In genomic region chr7:38281211-38281610, GRCh38 we compare ENCODE assay signal across 17 cellular contexts.
A peak's percentile ranks its signal among the peaks of the same experiment; 100 is the strongest.
DNase-seq lines count a peak whose midpoint lies in the region; ATAC-seq and TF ChIP-seq lines count a peak whose summit lies in the region.
"Had no signal": no experiment of that assay in that cellular context is flagged by ENCODE, and none has a peak within 500 bp of the region (broad histone marks: within the 10 kb centered on the region; RNA-seq: fewer than 3 reads in every experiment).

No MANE protein-coding gene starts in this region.

- TF ChIP-seq POLR2A in thyroid gland (IDR thresholded peaks at IDR 0.05): no peak

- H3K36me3 Mint-ChIP-seq in natural killer cell: peaks cover 3% of the 10 kb centered on the region
- H3K36me3 Mint-ChIP-seq: CD4-positive, alpha-beta memory T cell had no signal

- no peaks in the 10 kb centered on the region for H3K27me3 Mint-ChIP-seq in natural killer cell (ENCODE audit: low read depth in 2 of 2)
- H3K27me3 Mint-ChIP-seq: CD4-positive, alpha-beta memory T cell had no signal

- H3K4me1 ChIP-seq in thyroid gland: peaks cover 11 to 14% of the 10 kb centered on the region in 2 donors

- H3K27ac ChIP-seq in HL-60 (replicated peaks): peak overlapping the region; percentile 38; the same call in 1 of the 2 replicates
- peak overlapping the region; percentile 85 for H3K27ac ChIP-seq in VCaP
- H3K27ac ChIP-seq in thyroid gland: peak overlapping the region in 2 of 3 donors; percentile 26 to 53

- no peaks in the 10 kb centered on the region for H3K9me3 ChIP-seq in thyroid gland

- H3K4me1 Mint-ChIP-seq in natural killer cell: peaks cover 86 to 90% of the 10 kb centered on the region in 2 donors
- H3K4me1 Mint-ChIP-seq: CD4-positive, alpha-beta memory T cell had no signal

- H3K36me3 ChIP-seq in thyroid gland: no peaks in the 10 kb centered on the region

- no peaks in the 10 kb centered on the region for H3K9me3 Mint-ChIP-seq in natural killer cell
- H3K9me3 Mint-ChIP-seq: CD4-positive, alpha-beta memory T cell had no signal

- H3K27me3 ChIP-seq in HL-60 (ENCODE audit: insufficient read depth, poor library complexity, severe bottlenecking): no peaks in the 10 kb centered on the region
- no peaks in the 10 kb centered on the region for H3K27me3 ChIP-seq in thyroid gland

- no peak overlapping the region for H3K4me3 ChIP-seq in HL-60 (replicated peaks; ENCODE audit: insufficient read depth, low read length)
- H3K4me3 ChIP-seq in thyroid gland (replicated peaks in 1 of 3): no peak overlapping the region

- no peak for DNase-seq in HL-60 (ENCODE audit: low read depth in 1 of 2, low spot score in 1 of 2)
- no peak for DNase-seq in natural killer cell
- peak; percentile 77 to 85 for DNase-seq in thyroid gland
- no peak for DNase-seq in activated CD4-positive, alpha-beta T cell treated with anti-CD3 and anti-CD28 coated beads for 48 hours
- DNase-seq: C1 segment of cervical spinal cord; Calu3; CD4-positive, alpha-beta memory T cell; COR-L47; DMS53; DMS79 treated with DMSO at 0.1 percent for 48 hours; GF-D8; GOT3; H7; HCEC 1CT had no signal

- ATAC-seq in natural killer cell: peak in 2 of 3 donors; percentile 5 to 13
- no peak for ATAC-seq in HG03571 (IDR thresholded peaks at IDR 0.05; ENCODE audit: unreplicated experiment)
- ATAC-seq in GM21576 (IDR thresholded peaks at IDR 0.05; ENCODE audit: unreplicated experiment): no peak

- H3K4me3 Mint-ChIP-seq in natural killer cell: peak overlapping the region; percentile 79
- H3K4me3 Mint-ChIP-seq: CD4-positive, alpha-beta memory T cell had no signal

- intact Hi-C loops in natural killer cell (cut with micrococcal nuclease): loop anchor here (1.0 to 5.0 kb wide), 3 partner anchors 14 to 51 kb away; no protein-coding TSS in a partner anchor
- intact Hi-C loops in thyroid gland (cut with DNase I): no loop called here

- peak overlapping the region; percentile 96 to 100 for H3K27ac Mint-ChIP-seq in natural killer cell
- H3K27ac Mint-ChIP-seq: CD4-positive, alpha-beta memory T cell had no signal

- TF ChIP-seq CTCF in HL-60 (IDR thresholded peaks at IDR 0.05; ENCODE audit: insufficient read depth, low read length) (no peak), VCaP (conservative IDR thresholded peaks at IDR 0.05) (no peak), natural killer cell (IDR thresholded peaks at IDR 0.05) (no peak), thyroid gland (IDR thresholded peaks at IDR 0.05) (no peak)

Comparison
In these comparisons a context has a peak if more than half of its experiments do, and no peak if none do; other contexts are left out.
1. DNase-seq: peak in thyroid gland (2 of 2); none in HL-60 (0 of 2), natural killer cell (single experiment) and activated CD4-positive, alpha-beta T cell treated with anti-CD3 and anti-CD28 coated beads for 48 hours (single experiment).
2. ATAC-seq: peak in natural killer cell (2 of 3); none in HG03571 (single experiment) and GM21576 (single experiment).
3. Peak in every context shown above with its lines, with median percentiles within 50 percentile points of each other: H3K27ac ChIP-seq.